In genomic region chrX:7568130-7568529, GRCh38 we compare ENCODE assay signal across 24 cellular contexts.
DNase-seq lines count a peak whose midpoint lies in the region; ATAC-seq, FAIRE-seq and TF ChIP-seq lines count a peak whose summit lies in the region.
"Had no signal": no experiment of that assay in that cellular context is flagged by ENCODE, and none has a peak within 500 bp of the region (broad histone marks: within the 10 kb centered on the region; RNA-seq: fewer than 3 reads in every experiment).

No MANE protein-coding gene starts in this region.

- no peak overlapping the region for H3K9ac ChIP-seq in astrocyte (ENCODE audit: low read length)
- H3K9ac ChIP-seq: BLaER1 treated with 17β-estradiol and CSF1 and Interleukin-3, amounts not matched to agents 10 nM and 100 nM had no signal

- no peaks in the 10 kb centered on the region for H4K20me1 ChIP-seq in astrocyte (ENCODE audit: insufficient read depth, low read length)
- H4K20me1 ChIP-seq: BLaER1 treated with 17β-estradiol and CSF1 and Interleukin-3, amounts not matched to agents 10 nM and 100 nM had no signal

- H3K36me3 ChIP-seq in astrocyte (ENCODE audit: insufficient read depth, low read length), result no peaks in the 10 kb centered on the region
- H3K36me3 ChIP-seq: BLaER1 treated with 17β-estradiol and CSF1 and Interleukin-3, amounts not matched to agents 10 nM and 100 nM had no signal

- no peak overlapping the region for H2AFZ ChIP-seq in astrocyte (ENCODE audit: low read depth, low read length)

- H3K9me3 ChIP-seq in astrocyte (ENCODE audit: insufficient read depth, low read depth, low read length), result no peaks in the 10 kb centered on the region
- H3K9me3 ChIP-seq: A549; BLaER1 treated with 17β-estradiol and CSF1 and Interleukin-3, amounts not matched to agents 10 nM and 100 nM had no signal

- no peaks in the 10 kb centered on the region for H3K36me3 Mint-ChIP-seq in astrocyte (ENCODE audit: low read depth, unreplicated experiment)
- H3K36me3 Mint-ChIP-seq in neural crest cell (ENCODE audit: low read depth), result no peaks in the 10 kb centered on the region
- H3K36me3 Mint-ChIP-seq: CD8-positive, alpha-beta T cell had no signal

- no peak overlapping the region for H3K4me3 ChIP-seq in astrocyte (ENCODE audit: insufficient read depth, low read depth, low read length)
- H3K4me3 ChIP-seq: A549; BLaER1 treated with 17β-estradiol and CSF1 and Interleukin-3, amounts not matched to agents 10 nM and 100 nM had no signal

- no peaks in the 10 kb centered on the region for H3K79me2 ChIP-seq in astrocyte (ENCODE audit: insufficient read depth, low read length)

- no peaks in the 10 kb centered on the region for H3K27me3 ChIP-seq in astrocyte (ENCODE audit: insufficient read depth, low read length)
- H3K27me3 ChIP-seq: BLaER1 treated with 17β-estradiol and CSF1 and Interleukin-3, amounts not matched to agents 10 nM and 100 nM had no signal

- H3K27ac Mint-ChIP-seq in astrocyte (ENCODE audit: unreplicated experiment), result no peak overlapping the region
- H3K27ac Mint-ChIP-seq in neural crest cell (ENCODE audit: unreplicated experiment), result no peak overlapping the region
- H3K27ac Mint-ChIP-seq: B cell; CD4-positive, alpha-beta T cell; CD8-positive, alpha-beta T cell had no signal

- H3K4me1 Mint-ChIP-seq in astrocyte (ENCODE audit: low read depth, unreplicated experiment), result no peaks in the 10 kb centered on the region
- peaks cover 22% of the 10 kb centered on the region for H3K4me1 Mint-ChIP-seq in neural crest cell
- H3K4me1 Mint-ChIP-seq: B cell had no signal

- H3K4me3 Mint-ChIP-seq in astrocyte (ENCODE audit: unreplicated experiment) (no peak overlapping the region), neural crest cell (peak overlapping the region; percentile 33)
- H3K4me3 Mint-ChIP-seq: B cell; CD4-positive, alpha-beta T cell; CD8-positive, alpha-beta T cell had no signal

- FAIRE-seq in astrocyte (lab: Jason Lieb, UNC), result peak; percentile 58
- FAIRE-seq: G401.6, GM12891, GM19239 had no signal

- H3K9me3 Mint-ChIP-seq in astrocyte (ENCODE audit: unreplicated experiment), result no peaks in the 10 kb centered on the region
- no peaks in the 10 kb centered on the region for H3K9me3 Mint-ChIP-seq in neural crest cell
- H3K9me3 Mint-ChIP-seq: CD4-positive, alpha-beta T cell; CD8-positive, alpha-beta T cell had no signal

- H3K4me1 ChIP-seq in astrocyte (ENCODE audit: insufficient read depth, low read length), result no peaks in the 10 kb centered on the region
- H3K4me1 ChIP-seq: A549; BLaER1 treated with 17β-estradiol and CSF1 and Interleukin-3, amounts not matched to agents 10 nM and 100 nM had no signal

- H3K4me2 ChIP-seq in astrocyte (ENCODE audit: low read length), result no peak overlapping the region
- H3K4me2 ChIP-seq: A549; BLaER1 treated with 17β-estradiol and CSF1 and Interleukin-3, amounts not matched to agents 10 nM and 100 nM had no signal

- TF ChIP-seq CTCF in astrocyte (IDR thresholded peaks at IDR 0.05; ENCODE audit: insufficient read depth, low read depth, low read length), result no peak
- TF ChIP-seq CTCF in neural crest cell (conservative IDR thresholded peaks at IDR 0.05), result no peak

- H3K27me3 Mint-ChIP-seq in astrocyte (ENCODE audit: low read depth, unreplicated experiment) (no peaks in the 10 kb centered on the region), neural crest cell (ENCODE audit: low read depth) (peaks cover 2% of the 10 kb centered on the region)
- H3K27me3 Mint-ChIP-seq: B cell; CD4-positive, alpha-beta T cell had no signal

- DNase-seq in COLO829 (ENCODE audit: low spot score), result peak; percentile 8
- DNase-seq in astrocyte (ENCODE audit: low read depth), result no peak
- DNase-seq in neural crest cell (ENCODE audit: low read depth, low spot score), result no peak
- DNase-seq in H4 (ENCODE audit: low spot score), result no peak
- DNase-seq: AML-193; CD4-positive, alpha-beta T cell; CD8-positive, alpha-beta T cell; COR-L47; DMS 273 treated with DMSO at 0.1 percent for 48 hours; DMS153; DMS53; DMS79; DND-41; GF-D8 had no signal

- no peak overlapping the region for H3K27ac ChIP-seq in astrocyte (ENCODE audit: low read depth, low read length)
- H3K27ac ChIP-seq: 22Rv1; A549; BLaER1 treated with 17β-estradiol and CSF1 and Interleukin-3, amounts not matched to agents 10 nM and 100 nM; C4-2B had no signal

- ATAC-seq in HG03378 (IDR thresholded peaks at IDR 0.05; ENCODE audit: unreplicated experiment), result no peak
- ATAC-seq in HG03097 (IDR thresholded peaks at IDR 0.05; ENCODE audit: low FRiP score, unreplicated experiment), result no peak
- ATAC-seq: A549; CD8-positive, alpha-beta T cell had no signal
